21 cellular contexts compared by ENCODE assay signal in the genomic region with DNA sequence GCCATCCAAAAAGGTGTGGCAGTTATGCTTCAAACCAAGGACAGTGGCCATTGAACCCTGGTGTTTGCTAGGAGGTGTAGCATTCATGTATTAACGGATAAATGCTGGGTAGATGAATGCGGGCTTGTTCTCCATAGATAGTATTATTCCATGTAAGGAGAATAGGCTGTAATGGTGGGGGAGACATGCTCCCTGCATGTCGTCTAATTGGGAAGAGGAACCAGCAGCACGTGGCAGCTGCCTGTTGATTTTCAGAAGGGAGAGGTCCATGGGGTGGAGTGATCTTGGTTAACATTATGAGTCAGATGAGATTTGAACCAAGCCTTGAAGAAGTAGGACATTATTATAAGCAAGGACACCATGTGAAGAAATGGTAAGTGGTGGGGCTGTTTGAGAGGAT.
DNase-seq lines count a peak whose midpoint lies in the region; ATAC-seq, FAIRE-seq and TF ChIP-seq lines count a peak whose summit lies in the region.
"Had no signal": no experiment of that assay in that cellular context is flagged by ENCODE, and none has a peak within 500 bp of the region (broad histone marks: within the 10 kb centered on the region; RNA-seq: fewer than 3 reads in every experiment).

No MANE protein-coding gene starts in this region.

- no peak for TF ChIP-seq CTCF in cardiac muscle cell (IDR thresholded peaks at IDR 0.05; ENCODE audit: low read depth, low read length)
- no peak for TF ChIP-seq CTCF in heart right ventricle (IDR thresholded peaks at IDR 0.05)
- no peak for TF ChIP-seq CTCF in K562 (IDR thresholded peaks at IDR 0.05 in 2 of 3, conservative IDR thresholded peaks at IDR 0.05 in 1 of 3; ENCODE audit: insufficient read depth in 2 of 3, low read depth in 1 of 3, low read length in 3 of 3)

- CTCF ChIA-PET in K562 (lab: Yijun Ruan, JAX; ENCODE audit: low intra/inter-chr PET ratio) = no interaction called here

- H3K9me3 Mint-ChIP-seq in memory B cell = no peaks in the 10 kb centered on the region
- H3K9me3 Mint-ChIP-seq: CD14-positive monocyte; CD4-positive, alpha-beta memory T cell; GM23338; HFFc6 had no signal

- H3K4me3 Mint-ChIP-seq in memory B cell = no peak overlapping the region
- H3K4me3 Mint-ChIP-seq: CD14-positive monocyte; CD4-positive, alpha-beta memory T cell; GM23338; HFFc6 had no signal

- peaks cover 28% of the 10 kb centered on the region for H3K36me3 ChIP-seq in cardiac muscle cell
- H3K36me3 ChIP-seq in heart right ventricle = peaks cover 0 to 21% (median 0%) of the 10 kb centered on the region in 9 donors
- H3K36me3 ChIP-seq in K562 (ENCODE audit: control insufficient read depth, insufficient read depth, low read length) = peaks cover 49% of the 10 kb centered on the region

- H3K79me2 ChIP-seq in K562 (ENCODE audit: control insufficient read depth, insufficient read depth, low read length) = no peaks in the 10 kb centered on the region

- no peaks in the 10 kb centered on the region for H3K9me3 ChIP-seq in cardiac muscle cell (ENCODE audit: low read depth)
- H3K9me3 ChIP-seq in heart right ventricle = no peaks in the 10 kb centered on the region
- no peaks in the 10 kb centered on the region for H3K9me3 ChIP-seq in K562 (replicated peaks; ENCODE audit: control insufficient read depth, insufficient read depth, low read depth, low read length)
- H3K9me3 ChIP-seq: BLaER1 had no signal

- no peaks in the 10 kb centered on the region for H3K9me1 ChIP-seq in K562 (ENCODE audit: control insufficient read depth, insufficient read depth, low read length)

- no peaks in the 10 kb centered on the region for H3K4me1 Mint-ChIP-seq in memory B cell

- H3K4me3 ChIP-seq in cardiac muscle cell = no peak overlapping the region
- no peak overlapping the region for H3K4me3 ChIP-seq in heart right ventricle
- no peak overlapping the region for H3K4me3 ChIP-seq in K562
- H3K4me3 ChIP-seq: BLaER1, GM23338 had no signal

- ATAC-seq in heart right ventricle = no peak
- no peak for ATAC-seq in K562
- no peak for ATAC-seq in memory B cell (ENCODE audit: low read depth)
- no peak for ATAC-seq in GM19455 (IDR thresholded peaks at IDR 0.05; ENCODE audit: unreplicated experiment)
- ATAC-seq in HG03175 (IDR thresholded peaks at IDR 0.05; ENCODE audit: unreplicated experiment) = no peak
- ATAC-seq in HG03159 (IDR thresholded peaks at IDR 0.05; ENCODE audit: unreplicated experiment) = no peak
- ATAC-seq: GM23338 had no signal

- no peaks in the 10 kb centered on the region for H3K27me3 Mint-ChIP-seq in memory B cell
- H3K27me3 Mint-ChIP-seq: CD4-positive, alpha-beta memory T cell had no signal

- intact Hi-C loops in heart right ventricle (cut with DNase I) (loop anchor here in 5 of 10 donors (5.0 to 10.0 kb wide), 3 partner anchors 172 to 177 kb away; no protein-coding TSS in a partner anchor), K562 (cut with micrococcal nuclease) (no loop called here)

- H3K27me3 ChIP-seq in cardiac muscle cell (no peaks in the 10 kb centered on the region), heart right ventricle (no peaks in the 10 kb centered on the region), K562 (ENCODE audit: control insufficient read depth in 2 of 2, insufficient read depth in 2 of 2, low read length in 2 of 2) (no peaks in the 10 kb centered on the region)
- H3K27me3 ChIP-seq: BLaER1 had no signal

- in situ Hi-C loops in K562 (cut with MboI) = no loop called here

- peak overlapping the region; percentile 74 for H3K27ac ChIP-seq in cardiac muscle cell
- H3K27ac ChIP-seq in heart right ventricle = no peak overlapping the region
- peak overlapping the region; percentile 34 for H3K27ac ChIP-seq in K562 (ENCODE audit: extremely low read depth, low read depth, low read length)
- H3K27ac ChIP-seq: BLaER1 had no signal

- no peak overlapping the region; a peak in 1 of 4 replicates for H3K9ac ChIP-seq in K562 (ENCODE audit: insufficient read depth in 1 of 2, low read depth in 2 of 2, low read length in 2 of 2)
- H3K9ac ChIP-seq: BLaER1 had no signal

- peak overlapping the region; percentile 13; the same call in 1 of the 2 replicates for H3K4me2 ChIP-seq in K562 (ENCODE audit: insufficient read depth, low read length)
- H3K4me2 ChIP-seq: BLaER1, GM23338 had no signal

- TF ChIP-seq RAD21 in K562 (CRISPR knock-in tag; conservative IDR thresholded peaks at IDR 0.05 in 1 of 2, IDR thresholded peaks at IDR 0.05 in 1 of 2) = no peak

- H2AFZ ChIP-seq in K562 (ENCODE audit: low read depth, low read length) = peak overlapping the region; percentile 6; the same call in 1 of the 2 replicates
- H2AFZ ChIP-seq: GM23338 had no signal

- BruUV-seq in K562 (replicated peaks; lab: Mats Ljungman, UMichigan) = no TSS peak

- H3K36me3 Mint-ChIP-seq in memory B cell = peaks cover 7% of the 10 kb centered on the region

- POLR2A ChIA-PET in K562 (lab: Yijun Ruan, JAX) = no interaction called here

- DNase-seq in cardiac muscle cell (ENCODE audit: low read depth in 1 of 2, low spot score in 1 of 2) (no peak), heart right ventricle (no peak), K562 (ENCODE audit: extremely low read depth in 1 of 4, low spot score in 3 of 4) (peak in 1 of 4 experiments; percentile 26), memory B cell (ENCODE audit: low spot score in 2 of 2) (no peak), SIG-M5 (lab: John Stamatoyannopoulos, UW) (no peak)
- DNase-seq: 8988T; Calu3; CD4-positive, alpha-beta memory T cell; DND-41; EL; HCEC 1CT; HFFc6 had no signal

- 93 to 95% methylated on average over 4 of the region's 4 CpGs for WGBS in heart right ventricle, 2 donors
- 63% methylated on average over 4 of the region's 4 CpGs for WGBS in K562 (ENCODE audit: insufficient coverage, low coverage, missing lambda C conversion rate)

- no peaks in the 10 kb centered on the region for H4K20me1 ChIP-seq in K562 (replicated peaks; ENCODE audit: control insufficient read depth, insufficient read depth, low read length)
- H4K20me1 ChIP-seq: BLaER1 had no signal

- TF ChIP-seq EP300 in K562 (IDR thresholded peaks at IDR 0.05; ENCODE audit: low read length) = no peak

- no peak for TF ChIP-seq POLR2A in K562 (conservative IDR thresholded peaks at IDR 0.05)

- H3K27ac Mint-ChIP-seq in memory B cell = peak overlapping the region; percentile 2
- H3K27ac Mint-ChIP-seq: GM23338, HFFc6 had no signal

- no peak for FAIRE-seq in K562 (lab: Jason Lieb, UNC)
- FAIRE-seq: GM12891, GM19239, H54 had no signal

- H3K4me1 ChIP-seq in cardiac muscle cell (ENCODE audit: low read depth) (peaks cover 18% of the 10 kb centered on the region), heart right ventricle (no peaks in the 10 kb centered on the region), K562 (replicated peaks in 1 of 2; ENCODE audit: control insufficient read depth in 2 of 2, insufficient read depth in 2 of 2, low read length in 2 of 2) (peaks cover 3 to 25% of the 10 kb centered on the region in 2 experiments; a peak in 4 of 5 replicates)
- H3K4me1 ChIP-seq: BLaER1 had no signal

TF ChIP-seq in K562, 482 proteins besides CTCF, POLR2A, EP300 and RAD21 (continues in another document):
- TF ChIP-seq, protein P1, sequence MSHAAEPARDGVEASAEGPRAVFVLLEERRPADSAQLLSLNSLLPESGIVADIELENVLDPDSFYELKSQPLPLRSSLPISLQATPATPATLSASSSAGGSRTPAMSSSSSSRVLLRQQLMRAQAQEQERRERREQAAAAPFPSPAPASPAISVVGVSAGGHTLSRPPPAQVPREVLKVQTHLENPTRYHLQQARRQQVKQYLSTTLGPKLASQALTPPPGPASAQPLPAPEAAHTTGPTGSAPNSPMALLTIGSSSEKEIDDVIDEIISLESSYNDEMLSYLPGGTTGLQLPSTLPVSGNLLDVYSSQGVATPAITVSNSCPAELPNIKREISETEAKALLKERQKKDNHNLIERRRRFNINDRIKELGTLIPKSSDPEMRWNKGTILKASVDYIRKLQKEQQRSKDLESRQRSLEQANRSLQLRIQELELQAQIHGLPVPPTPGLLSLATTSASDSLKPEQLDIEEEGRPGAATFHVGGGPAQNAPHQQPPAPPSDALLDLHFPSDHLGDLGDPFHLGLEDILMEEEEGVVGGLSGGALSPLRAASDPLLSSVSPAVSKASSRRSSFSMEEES (CRISPR knock-in tag; IDR thresholded peaks at IDR 0.05) = no peak
- TF ChIP-seq XRCC5 (IDR thresholded peaks at IDR 0.05; ENCODE audit: low read depth, low read length) (no peak), HMBOX1 (IDR thresholded peaks at IDR 0.05) (no peak), KLF10 (CRISPR knock-in tag; IDR thresholded peaks at IDR 0.05) (no peak), ZNF146 (CRISPR knock-in tag; IDR thresholded peaks at IDR 0.05; ENCODE audit: unreplicated experiment) (no peak), NRF1 (conservative IDR thresholded peaks at IDR 0.05 in 1 of 2, IDR thresholded peaks at IDR 0.05 in 1 of 2) (no peak)
- TF ChIP-seq, protein P2, sequence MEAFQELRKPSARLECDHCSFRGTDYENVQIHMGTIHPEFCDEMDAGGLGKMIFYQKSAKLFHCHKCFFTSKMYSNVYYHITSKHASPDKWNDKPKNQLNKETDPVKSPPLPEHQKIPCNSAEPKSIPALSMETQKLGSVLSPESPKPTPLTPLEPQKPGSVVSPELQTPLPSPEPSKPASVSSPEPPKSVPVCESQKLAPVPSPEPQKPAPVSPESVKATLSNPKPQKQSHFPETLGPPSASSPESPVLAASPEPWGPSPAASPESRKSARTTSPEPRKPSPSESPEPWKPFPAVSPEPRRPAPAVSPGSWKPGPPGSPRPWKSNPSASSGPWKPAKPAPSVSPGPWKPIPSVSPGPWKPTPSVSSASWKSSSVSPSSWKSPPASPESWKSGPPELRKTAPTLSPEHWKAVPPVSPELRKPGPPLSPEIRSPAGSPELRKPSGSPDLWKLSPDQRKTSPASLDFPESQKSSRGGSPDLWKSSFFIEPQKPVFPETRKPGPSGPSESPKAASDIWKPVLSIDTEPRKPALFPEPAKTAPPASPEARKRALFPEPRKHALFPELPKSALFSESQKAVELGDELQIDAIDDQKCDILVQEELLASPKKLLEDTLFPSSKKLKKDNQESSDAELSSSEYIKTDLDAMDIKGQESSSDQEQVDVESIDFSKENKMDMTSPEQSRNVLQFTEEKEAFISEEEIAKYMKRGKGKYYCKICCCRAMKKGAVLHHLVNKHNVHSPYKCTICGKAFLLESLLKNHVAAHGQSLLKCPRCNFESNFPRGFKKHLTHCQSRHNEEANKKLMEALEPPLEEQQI (IDR thresholded peaks at IDR 0.05) = no peak

Comparison
In these comparisons a context has a peak if more than half of its experiments do, and no peak if none do; other contexts are left out.
1. H3K27ac ChIP-seq: peak in cardiac muscle cell (single experiment) and K562 (single experiment); none in heart right ventricle (0 of 10).